In the genomic region with DNA sequence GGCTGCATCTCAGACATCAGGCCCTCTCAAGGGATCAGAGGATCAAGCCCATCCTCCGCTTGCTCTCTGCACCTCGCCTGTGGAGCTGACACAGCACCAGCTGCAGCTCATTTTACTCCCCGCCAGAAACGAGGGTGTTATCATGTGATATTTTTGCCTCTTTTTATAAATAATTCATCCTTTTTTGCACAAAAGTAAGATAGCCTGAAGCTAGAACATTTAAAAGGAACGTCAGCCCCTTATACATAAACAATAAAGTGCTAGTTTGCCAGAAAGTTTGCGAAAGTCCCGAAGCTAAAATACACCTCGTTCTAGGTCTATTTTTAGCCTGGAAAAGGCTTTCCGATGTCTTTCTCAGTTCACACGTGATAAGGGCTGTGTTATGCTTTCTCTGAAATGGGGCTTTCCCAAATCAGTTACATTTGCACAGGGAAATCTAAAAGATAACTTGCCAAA, we compare ENCODE assay signal across 2 cellular contexts.
TF ChIP-seq lines count a peak whose summit lies in the region.

No MANE protein-coding gene starts in this region.

TF ChIP-seq in liver, 16 proteins besides CTCF, POLR2A, EP300 and RAD21 (continued from another document):
- TF ChIP-seq ZBTB33 (IDR thresholded peaks at IDR 0.05), result peak; percentile 70
- peak; percentile 57 for TF ChIP-seq NR2F2 (IDR thresholded peaks at IDR 0.05)
- TF ChIP-seq YY1 (IDR thresholded peaks at IDR 0.05), result no peak
- peak; percentile 24 for TF ChIP-seq REST (IDR thresholded peaks at IDR 0.05)
- peak; percentile 24 to 41 for TF ChIP-seq HNF4A (conservative IDR thresholded peaks at IDR 0.05)
- no peak for TF ChIP-seq TAF1 (conservative IDR thresholded peaks at IDR 0.05)
- TF ChIP-seq EGR1 (IDR thresholded peaks at IDR 0.05; ENCODE audit: low read depth in 2 of 2), result no peak
- no peak for TF ChIP-seq FOXA1 (IDR thresholded peaks at IDR 0.05)
- no peak for TF ChIP-seq GABPA (IDR thresholded peaks at IDR 0.05 in 1 of 2, conservative IDR thresholded peaks at IDR 0.05 in 1 of 2)
- peak; percentile 39 to 67 for TF ChIP-seq RXRA (IDR thresholded peaks at IDR 0.05)
- peak in 1 of 2 donors; percentile 54 for TF ChIP-seq JUND (IDR thresholded peaks at IDR 0.05)
- peak; percentile 73 for TF ChIP-seq SP1 (IDR thresholded peaks at IDR 0.05)
- no peak for TF ChIP-seq FOXA2 (IDR thresholded peaks at IDR 0.05)

TF ChIP-seq in HepG2, 621 proteins besides CTCF, POLR2A, EP300 and RAD21 (continued from another document):
- TF ChIP-seq, protein P1, sequence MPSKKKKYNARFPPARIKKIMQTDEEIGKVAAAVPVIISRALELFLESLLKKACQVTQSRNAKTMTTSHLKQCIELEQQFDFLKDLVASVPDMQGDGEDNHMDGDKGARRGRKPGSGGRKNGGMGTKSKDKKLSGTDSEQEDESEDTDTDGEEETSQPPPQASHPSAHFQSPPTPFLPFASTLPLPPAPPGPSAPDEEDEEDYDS (CRISPR knock-in tag; IDR thresholded peaks at IDR 0.05), result no peak
- no peak for TF ChIP-seq CBX1 (IDR thresholded peaks at IDR 0.05; ENCODE audit: low read depth)
- no peak for TF ChIP-seq ZNF543 (CRISPR knock-in tag; IDR thresholded peaks at IDR 0.05)
